Comparison of ENCODE assay signal across 22 cellular contexts in genomic region chr19:39471756-39472536, GRCh38. TPM values are rescaled to one million over a fixed set of nuclear protein-coding genes. Genes with fewer than 3 reads are reported as not detected.
DNase-seq lines count a peak whose midpoint lies in the region; TF ChIP-seq lines count a peak whose summit lies in the region.
"Had no signal": no experiment of that assay in that cellular context is flagged by ENCODE, and none has a peak within 500 bp of the region (broad histone marks: within the 10 kb centered on the region; RNA-seq: fewer than 3 reads in every experiment).

No MANE protein-coding gene starts in this region.

- CTCF ChIA-PET in SK-N-SH (lab: Yijun Ruan, JAX), result interaction anchor here (0.8 to 3.1 kb wide), 3 partner anchors 19 to 61 kb away, joined by 3 to 12 read pairs (median 10); partner anchors contain the start of gene EID2B

- intact Hi-C loops in activated CD4-positive, alpha-beta T cell treated with anti-CD3 and anti-CD28 coated beads, Interleukin-2, amount 10 ng/mL, durations not matched to agents 24 days and 14 days (cut with micrococcal nuclease), result no loop called here
- intact Hi-C loops in cardiac septum (cut with DNase I), result no loop called here

- peak overlapping the region; percentile 48 for H3K27ac Mint-ChIP-seq in activated CD4-positive, alpha-beta T cell treated with anti-CD3 and anti-CD28 coated beads, Interleukin-2, amount 10 ng/mL, durations not matched to agents 24 days and 14 days
- 0 out of 2 replicates have a peak overlapping the region, but pooled peaks have one; percentile 24 for H3K27ac Mint-ChIP-seq in HFFc6
- peak overlapping the region; percentile 63 for H3K27ac Mint-ChIP-seq in chondrocyte (ENCODE audit: unreplicated experiment)
- H3K27ac Mint-ChIP-seq: brain had no signal

- 100% methylated on average over 8 of the region's 8 CpGs for WGBS in SK-N-SH (ENCODE audit: low lambda C conversion rate)

- no peak for DNase-seq in activated CD4-positive, alpha-beta T cell treated with anti-CD3 and anti-CD28 coated beads, Interleukin-2, amount 10 ng/mL, durations not matched to agents 24 days and 14 days
- no peak for DNase-seq in activated CD4-positive, alpha-beta T cell treated with anti-CD3 and anti-CD28 coated beads for 1 hour
- DNase-seq in HFFc6 (no peak), chondrocyte (ENCODE audit: low spot score) (no peak), DMS153 treated with DMSO at 0.1 percent for 48 hours (lab: John Stamatoyannopoulos, UW; ENCODE audit: unreplicated experiment) (no peak), cardiac septum (ENCODE audit: low spot score) (no peak), SK-N-SH (no peak)
- peak; percentile 43 for DNase-seq in stimulated activated CD8-positive, alpha-beta memory T cell treated with anti-CD3 and anti-CD28 coated beads, Interleukin-4, amount 100 ng/mL, for 48 hours
- DNase-seq: activated CD4-positive, CD25-positive, alpha-beta regulatory T cell; BE2C; head of caudate nucleus; NCI-H1436; NCI-H2171; NCI-H526 treated with DMSO at 0.1 percent for 48 hours; stimulated activated CD4-positive, alpha-beta T cell treated with anti-CD3 and anti-CD28 coated beads, Interleukin-2, amount 100 ng/mL, for 24 hours; T1000; upper lobe of right lung had no signal

- peaks cover 2% of the 10 kb centered on the region for H3F3A ChIP-seq in SK-N-SH (replicated peaks; ENCODE audit: insufficient read depth)

- no peak overlapping the region for H3K4me3 ChIP-seq in SK-N-SH (ENCODE audit: low read depth in 2 of 2, low read length in 1 of 2)
- H3K4me3 ChIP-seq: coronary artery, prostate gland, upper lobe of right lung had no signal

- peaks cover 11 to 79% of the 10 kb centered on the region in 2 experiments for H3K36me3 ChIP-seq in SK-N-SH (replicated peaks in 1 of 2; ENCODE audit: control insufficient read depth in 1 of 2, insufficient read depth in 2 of 2, low read length in 1 of 2)

- H2AFZ ChIP-seq in SK-N-SH (ENCODE audit: low read depth), result no peak overlapping the region

- no peaks in the 10 kb centered on the region for H3K9me3 Mint-ChIP-seq in activated CD4-positive, alpha-beta T cell treated with anti-CD3 and anti-CD28 coated beads, Interleukin-2, amount 10 ng/mL, durations not matched to agents 24 days and 14 days
- H3K9me3 Mint-ChIP-seq in HFFc6 (no peaks in the 10 kb centered on the region), chondrocyte (ENCODE audit: low read depth) (no peaks in the 10 kb centered on the region)
- H3K9me3 Mint-ChIP-seq: brain had no signal

- H3K27ac ChIP-seq in SK-N-SH (ENCODE audit: low read depth in 2 of 2, low read length in 1 of 2), result no peak overlapping the region
- H3K27ac ChIP-seq: coronary artery, prostate gland, RWPE1, upper lobe of right lung had no signal

- no peaks in the 10 kb centered on the region for H3K4me1 ChIP-seq in SK-N-SH (ENCODE audit: control insufficient read depth in 1 of 2, insufficient read depth in 2 of 2, low read depth in 1 of 2, low read length in 1 of 2)
- H3K4me1 ChIP-seq: BE2C, prostate gland, upper lobe of right lung had no signal

- no peaks in the 10 kb centered on the region for H3K9me2 ChIP-seq in SK-N-SH

- no peak overlapping the region for H3K4me2 ChIP-seq in SK-N-SH

- TF ChIP-seq RAD21 in SK-N-SH (IDR thresholded peaks at IDR 0.05; ENCODE audit: low read length), result no peak

- H4K20me1 ChIP-seq in SK-N-SH (ENCODE audit: insufficient read depth), result no peaks in the 10 kb centered on the region

- TF ChIP-seq CTCF in HFFc6 (IDR thresholded peaks at IDR 0.05) (no peak), chondrocyte (IDR thresholded peaks at IDR 0.05) (no peak), SK-N-SH (IDR thresholded peaks at IDR 0.05) (no peak)

- TF ChIP-seq EP300 in SK-N-SH (IDR thresholded peaks at IDR 0.05; ENCODE audit: borderline replicate concordance in 1 of 2, low read depth in 1 of 2, low read length in 1 of 2), result no peak

- H3K36me3 Mint-ChIP-seq in activated CD4-positive, alpha-beta T cell treated with anti-CD3 and anti-CD28 coated beads, Interleukin-2, amount 10 ng/mL, durations not matched to agents 24 days and 14 days (ENCODE audit: low read depth), result peaks cover 79% of the 10 kb centered on the region
- H3K36me3 Mint-ChIP-seq in HFFc6 (ENCODE audit: low read depth) (peaks cover 54% of the 10 kb centered on the region), chondrocyte (ENCODE audit: low read depth) (peaks cover 47% of the 10 kb centered on the region)

- H3K4me1 Mint-ChIP-seq in activated CD4-positive, alpha-beta T cell treated with anti-CD3 and anti-CD28 coated beads, Interleukin-2, amount 10 ng/mL, durations not matched to agents 24 days and 14 days, result peaks cover 17% of the 10 kb centered on the region
- peaks cover 16% of the 10 kb centered on the region for H3K4me1 Mint-ChIP-seq in HFFc6 (ENCODE audit: low read depth)
- H3K4me1 Mint-ChIP-seq in chondrocyte (ENCODE audit: low read depth), result no peaks in the 10 kb centered on the region
- H3K4me1 Mint-ChIP-seq: brain had no signal

- H3K9me3 ChIP-seq in SK-N-SH, result no peaks in the 10 kb centered on the region
- H3K9me3 ChIP-seq: BE2C, prostate gland, upper lobe of right lung had no signal

- no peak overlapping the region for H3K4me3 Mint-ChIP-seq in activated CD4-positive, alpha-beta T cell treated with anti-CD3 and anti-CD28 coated beads, Interleukin-2, amount 10 ng/mL, durations not matched to agents 24 days and 14 days
- H3K4me3 Mint-ChIP-seq in HFFc6, result no peak overlapping the region; the same call in 1 of the 2 replicates
- no peak overlapping the region for H3K4me3 Mint-ChIP-seq in chondrocyte (ENCODE audit: unreplicated experiment)
- H3K4me3 Mint-ChIP-seq: brain had no signal

- H3K9ac ChIP-seq in SK-N-SH, result no peak overlapping the region

- no peaks in the 10 kb centered on the region for H3K27me3 Mint-ChIP-seq in activated CD4-positive, alpha-beta T cell treated with anti-CD3 and anti-CD28 coated beads, Interleukin-2, amount 10 ng/mL, durations not matched to agents 24 days and 14 days
- H3K27me3 Mint-ChIP-seq in HFFc6 (ENCODE audit: insufficient read depth) (peaks cover 4% of the 10 kb centered on the region), chondrocyte (ENCODE audit: low read depth) (no peaks in the 10 kb centered on the region)

- H3K79me2 ChIP-seq in SK-N-SH (ENCODE audit: insufficient read depth), result no peaks in the 10 kb centered on the region

- POLR2A ChIA-PET in SK-N-SH (lab: Yijun Ruan, JAX), result no interaction called here

- H3K27me3 ChIP-seq in SK-N-SH (ENCODE audit: insufficient read depth), result no peaks in the 10 kb centered on the region
- H3K27me3 ChIP-seq: BE2C, upper lobe of right lung had no signal

TF ChIP-seq in SK-N-SH, 30 proteins besides CTCF, POLR2A, EP300 and RAD21 (continues in another document):
- TF ChIP-seq JUND (IDR thresholded peaks at IDR 0.05) (no peak), FOXM1 (IDR thresholded peaks at IDR 0.05; ENCODE audit: low read depth) (no peak), TAF1 (IDR thresholded peaks at IDR 0.05; ENCODE audit: borderline replicate concordance, low read depth, low read length) (no peak), RCOR1 (IDR thresholded peaks at IDR 0.05; ENCODE audit: low read length) (no peak), NRF1 (IDR thresholded peaks at IDR 0.05; ENCODE audit: low read depth, low read length) (no peak), FOSL2 (IDR thresholded peaks at IDR 0.05; ENCODE audit: borderline replicate concordance, low read depth) (no peak)

RNA-seq across cellular contexts. Expression of gene TIMM50, which starts 8.7 kb away (rescaled TPM):
- 141 and 143 TPM in 2 replicates for total RNA-seq in activated CD4-positive, alpha-beta T cell treated with anti-CD3 and anti-CD28 coated beads, Interleukin-2, amount 10 ng/mL, durations not matched to agents 24 days and 14 days
- total RNA-seq in HFFc6 (2021; fragmentation: NEBNext Ultra II Directional; extraction: Animal tissue kit (Norgen Biotek cat#: 25700)), result 100 to 1,000 TPM in 1 of 6 experiments, 10 to 100 TPM in 5; 86.2 to 104 (median 92.5) TPM
- total RNA-seq in chondrocyte, result 46.4 to 65.7 TPM (median 49.9 TPM) in 3 replicates
- 62.0 TPM for total RNA-seq in cardiac septum
- polyA plus RNA-seq in SK-N-SH (2012; rRNA removed), result 83.8 and 98.1 TPM in 2 replicates
- 54.4 and 65.3 TPM in 2 replicates for polyA plus RNA-seq in SK-N-SH (2012; cell fraction: cytosol; rRNA removed)
- 108 and 156 TPM in 2 replicates for polyA plus RNA-seq in SK-N-SH (2012; cell fraction: nucleus; rRNA removed)

RNA-seq across cellular contexts. Expression of gene SUPT5H, which starts 26.6 kb away (rescaled TPM):
- total RNA-seq in activated CD4-positive, alpha-beta T cell treated with anti-CD3 and anti-CD28 coated beads, Interleukin-2, amount 10 ng/mL, durations not matched to agents 24 days and 14 days, result 186 and 187 TPM in 2 replicates
- 100 to 1,000 TPM; 102 to 129 (median 107) TPM for total RNA-seq in HFFc6 (2021; fragmentation: NEBNext Ultra II Directional; extraction: Animal tissue kit (Norgen Biotek cat#: 25700))
- total RNA-seq in chondrocyte, result 106 to 120 TPM (median 108 TPM) in 3 replicates
- 79.9 TPM for total RNA-seq in cardiac septum
- polyA plus RNA-seq in SK-N-SH (2012; rRNA removed), result 115 and 137 TPM in 2 replicates
- polyA plus RNA-seq in SK-N-SH (2012; cell fraction: cytosol; rRNA removed), result 78.5 and 93.1 TPM in 2 replicates
- polyA plus RNA-seq in SK-N-SH (2012; cell fraction: nucleus; rRNA removed), result 474 and 528 TPM in 2 replicates

RNA-seq across cellular contexts. Expression of gene DLL3, which starts 26.8 kb away (rescaled TPM):
- total RNA-seq in activated CD4-positive, alpha-beta T cell treated with anti-CD3 and anti-CD28 coated beads, Interleukin-2, amount 10 ng/mL, durations not matched to agents 24 days and 14 days, result 2.2 TPM in 2 replicates
- under 1 TPM in 2 of 6 experiments, not detected in 4; 0.38 to 0.45 TPM for total RNA-seq in HFFc6 (2021; fragmentation: NEBNext Ultra II Directional; extraction: Animal tissue kit (Norgen Biotek cat#: 25700))
- total RNA-seq in chondrocyte (0.92 to 1.3 TPM (median 1.00 TPM) in 3 replicates), cardiac septum (not detected)
- 4.7 and 4.8 TPM in 2 replicates for polyA plus RNA-seq in SK-N-SH (2012; rRNA removed)
- 3.8 and 4.0 TPM in 2 replicates for polyA plus RNA-seq in SK-N-SH (2012; cell fraction: cytosol; rRNA removed)
- 1.6 and 3.0 TPM in 2 replicates for polyA plus RNA-seq in SK-N-SH (2012; cell fraction: nucleus; rRNA removed)
- total RNA-seq: skeletal muscle tissue, upper lobe of right lung had no signal

RNA-seq across cellular contexts. Expression of gene RPS16, which starts 36.2 kb away (rescaled TPM):
- total RNA-seq in activated CD4-positive, alpha-beta T cell treated with anti-CD3 and anti-CD28 coated beads, Interleukin-2, amount 10 ng/mL, durations not matched to agents 24 days and 14 days, result 2,597 and 2,671 TPM in 2 replicates
- 1,000 to 10,000 TPM; 1,647 to 2,008 (median 1,885) TPM for total RNA-seq in HFFc6 (2021; fragmentation: NEBNext Ultra II Directional; extraction: Animal tissue kit (Norgen Biotek cat#: 25700))
- total RNA-seq in chondrocyte (1,022 to 1,375 TPM (median 1,065 TPM) in 3 replicates), cardiac septum (1,084 TPM)
- 5,038 and 7,541 TPM in 2 replicates for polyA plus RNA-seq in SK-N-SH (2012; rRNA removed)
- polyA plus RNA-seq in SK-N-SH (2012; cell fraction: cytosol; rRNA removed), result 3,850 and 5,242 TPM in 2 replicates
- polyA plus RNA-seq in SK-N-SH (2012; cell fraction: nucleus; rRNA removed), result 1,787 and 2,864 TPM in 2 replicates

RNA-seq across cellular contexts. Expression of gene SELENOV, which starts 43.0 kb away (rescaled TPM):
- not detected in 2 replicates for total RNA-seq in activated CD4-positive, alpha-beta T cell treated with anti-CD3 and anti-CD28 coated beads, Interleukin-2, amount 10 ng/mL, durations not matched to agents 24 days and 14 days
- not detected for total RNA-seq in HFFc6 (2021; fragmentation: NEBNext Ultra II Directional; extraction: Animal tissue kit (Norgen Biotek cat#: 25700))
- total RNA-seq in chondrocyte (not detected in 3 replicates), cardiac septum (not detected)
- polyA plus RNA-seq in SK-N-SH (2012; rRNA removed), result 0.08 and 0.11 TPM in 2 replicates
- 0.03 and 0.12 TPM in 2 replicates for polyA plus RNA-seq in SK-N-SH (2012; cell fraction: cytosol; rRNA removed)
- polyA plus RNA-seq in SK-N-SH (2012; cell fraction: nucleus; rRNA removed), result 0.32 and 0.35 TPM in 2 replicates
- total RNA-seq: prostate gland, skeletal muscle tissue, upper lobe of right lung had no signal
